8 cellular contexts compared by ENCODE assay signal in genomic region chr3:9793161-9793781, GRCh38. TPM values are rescaled to one million over a fixed set of nuclear protein-coding genes. Genes with fewer than 3 reads are reported as not detected.
DNase-seq lines count a peak whose midpoint lies in the region; ATAC-seq and TF ChIP-seq lines count a peak whose summit lies in the region.

No MANE protein-coding gene starts in this region.

- DNase-seq in A673 (ENCODE audit: low spot score) (no peak), PC-3 (peak; percentile 26), T47D (ENCODE audit: low read depth in 1 of 2, low spot score in 1 of 2) (peak; percentile 30 to 57), kidney tubule cell (ENCODE audit: low spot score) (peak; percentile 59), NCI-H2081 treated with DMSO at 0.1 percent for 48 hours (lab: John Stamatoyannopoulos, UW) (no peak)

- H3F3A ChIP-seq in PC-3 (ENCODE audit: low read length, unreplicated experiment), result no peaks in the 10 kb centered on the region

- H3K9ac ChIP-seq in PC-3 (ENCODE audit: low read length), result peak overlapping the region; percentile 97
- peak overlapping the region; percentile 99 to 100 for H3K9ac ChIP-seq in stomach smooth muscle (ENCODE audit: low read length in 2 of 2)

- H4K20me1 ChIP-seq in PC-3 (ENCODE audit: low read length), result no peaks in the 10 kb centered on the region

- intact Hi-C loops in A673 (cut with micrococcal nuclease; ENCODE audit: unreplicated experiment), result loop anchor here (2.0 kb wide), 1 partner anchor 396 kb away; the partner anchor contains the start of gene SETD5
- intact Hi-C loops in PC-3 (cut with micrococcal nuclease), result loop anchor here (5.0 kb wide), 1 partner anchor 76 kb away; no protein-coding TSS in a partner anchor

- H3K4me2 ChIP-seq in PC-3 (ENCODE audit: low read length), result peak overlapping the region; percentile 98

- BruUV-seq in A673 (replicated peaks; lab: Mats Ljungman, UMichigan) (TSS peak; percentile 52), PC-3 (replicated peaks; lab: Mats Ljungman, UMichigan) (TSS peak; percentile 57)

- peaks cover 17% of the 10 kb centered on the region for H3K4me1 ChIP-seq in A673 (ENCODE audit: insufficient read depth, low read length, poor library complexity, severe bottlenecking)
- H3K4me1 ChIP-seq in PC-3 (ENCODE audit: insufficient read depth, low read length), result peaks cover 11% of the 10 kb centered on the region
- peaks cover 36% of the 10 kb centered on the region for H3K4me1 ChIP-seq in stomach smooth muscle (ENCODE audit: control insufficient read depth, insufficient read depth, low read length)

- H2AFZ ChIP-seq in PC-3 (ENCODE audit: low read length), result peak overlapping the region; percentile 82

- H3K27me3 ChIP-seq in A673 (replicated peaks; ENCODE audit: insufficient read depth, low read depth, low read length, poor library complexity), result no peaks in the 10 kb centered on the region
- H3K27me3 ChIP-seq in PC-3 (ENCODE audit: low read length), result no peaks in the 10 kb centered on the region
- no peaks in the 10 kb centered on the region for H3K27me3 ChIP-seq in stomach smooth muscle (ENCODE audit: control insufficient read depth in 1 of 2, insufficient read depth in 2 of 2, low read length in 2 of 2)

- in situ Hi-C loops in T47D (cut with HindIII; ENCODE audit: low pct_unique_long_range_greater_than_20kb, low sequenced_read_pairs), result no loop called here

- POLR2A ChIA-PET in A673 (lab: Charles Lee; ENCODE audit: low non-redundant PET), result interaction anchor here (0.5 to 0.6 kb wide), 3 partner anchors 64 to 588 kb away, joined by 3 to 6 read pairs (median 4); no protein-coding TSS in a partner anchor
- POLR2A ChIA-PET in PC-3 (lab: Charles Lee; ENCODE audit: unreplicated experiment), result interaction anchor here (0.6 to 1.1 kb wide), 8 partner anchors 11 to 989 kb away, joined by 3 to 12 read pairs (median 6); partner anchors contain the start of genes IL17RC, OGG1 and SETD5

- H3K9me2 ChIP-seq in PC-3 (replicated peaks; ENCODE audit: low read length), result no peaks in the 10 kb centered on the region

- H3K27ac ChIP-seq in A673 (ENCODE audit: low read depth, low read length, poor library complexity, severe bottlenecking) (peak overlapping the region; percentile 99), PC-3 (ENCODE audit: low read length) (peak overlapping the region; percentile 79), stomach smooth muscle (ENCODE audit: low read length) (peak overlapping the region; percentile 97)

- peak; percentile 7 for ATAC-seq in GM18511 (IDR thresholded peaks at IDR 0.05; ENCODE audit: unreplicated experiment)
- peak; percentile 32 for ATAC-seq in PC-3
- ATAC-seq in GM19395 (IDR thresholded peaks at IDR 0.05; ENCODE audit: unreplicated experiment), result no peak

- CTCF ChIA-PET in A673 (lab: Charles Lee) (interaction anchor here (0.5 kb wide), 1 partner anchor 127 kb away, joined by 9 read pairs; no protein-coding TSS in a partner anchor), PC-3 (lab: Charles Lee) (no interaction called here)

- H3K79me2 ChIP-seq in PC-3 (ENCODE audit: low read length), result peaks cover 28% of the 10 kb centered on the region

- H3K4me3 ChIP-seq in A673 (ENCODE audit: low read depth, low read length, poor library complexity, severe bottlenecking) (peak overlapping the region; percentile 99), PC-3 (ENCODE audit: low read length) (peak overlapping the region; percentile 99), stomach smooth muscle (ENCODE audit: low read length in 2 of 2) (peak overlapping the region; percentile 97 to 98)

- H3K36me3 ChIP-seq in A673 (ENCODE audit: insufficient read depth, low read length, poor library complexity, severe bottlenecking) (peaks cover 26% of the 10 kb centered on the region), PC-3 (ENCODE audit: low read depth, low read length) (peaks cover 12% of the 10 kb centered on the region; the same call in 1 of the 2 replicates), stomach smooth muscle (ENCODE audit: control insufficient read depth in 2 of 2, insufficient read depth in 2 of 2, low read length in 2 of 2) (peaks cover 26 to 28% of the 10 kb centered on the region in 2 donors)

- no peak for TF ChIP-seq CTCF in A673 (conservative IDR thresholded peaks at IDR 0.05; ENCODE audit: low read depth, low read length)
- TF ChIP-seq CTCF in PC-3 (conservative IDR thresholded peaks at IDR 0.05; ENCODE audit: low read depth, low read length), result no peak

- H3K9me3 ChIP-seq in A673 (ENCODE audit: low read depth, low read length, poor library complexity, severe bottlenecking) (no peaks in the 10 kb centered on the region), PC-3 (ENCODE audit: low read length) (no peaks in the 10 kb centered on the region), stomach smooth muscle (ENCODE audit: control insufficient read depth in 2 of 2, low read length in 2 of 2) (no peaks in the 10 kb centered on the region)

RNA-seq across cellular contexts. Expression of gene ARPC4, which starts 0.4 kb away (rescaled TPM):
- 128 and 152 TPM in 2 replicates for total RNA-seq in A673 (2021)
- 131 and 223 TPM in 2 replicates for total RNA-seq in PC-3 (2014; rRNA removed)

RNA-seq across cellular contexts. Expression of gene TADA3, which starts 1.0 kb away (rescaled TPM):
- total RNA-seq in A673 (2021) (46.1 and 49.6 TPM in 2 replicates), PC-3 (2014; rRNA removed) (85.4 and 85.9 TPM in 2 replicates)

RNA-seq across cellular contexts. Expression of gene TTLL3, which starts 16.8 kb away (rescaled TPM):
- total RNA-seq in A673 (2021) (6.7 and 9.5 TPM in 2 replicates), PC-3 (2014; rRNA removed) (8.4 and 11.6 TPM in 2 replicates)

RNA-seq across cellular contexts. Expression of gene CAMK1, which starts 23.5 kb away (rescaled TPM):
- total RNA-seq in A673 (2021) (26.7 and 28.0 TPM in 2 replicates), PC-3 (2014; rRNA removed) (36.6 and 53.2 TPM in 2 replicates)

RNA-seq across cellular contexts. Expression of gene OGG1, which starts 43.5 kb away (rescaled TPM):
- total RNA-seq in A673 (2021) (48.8 and 60.2 TPM in 2 replicates), PC-3 (2014; rRNA removed) (38.7 and 47.3 TPM in 2 replicates)

Comparison
In these comparisons a context has a peak if more than half of its experiments do, and no peak if none do; other contexts are left out.
1. DNase-seq: peak in PC-3 (single experiment), T47D (2 of 2) and kidney tubule cell (single experiment); none in A673 (single experiment) and NCI-H2081 treated with DMSO at 0.1 percent for 48 hours (single experiment).
2. Peak in every context shown above with its lines, with median percentiles within 50 percentile points of each other: H3K27ac ChIP-seq and H3K4me3 ChIP-seq.